ENCODE assay signal across 9 cellular contexts in genomic region chr1:20233394-20233793, GRCh38. TPM values are rescaled to one million over a fixed set of nuclear protein-coding genes. Genes with fewer than 3 reads are reported as not detected.
DNase-seq lines count a peak whose midpoint lies in the region; ATAC-seq and TF ChIP-seq lines count a peak whose summit lies in the region.
"Had no signal": no experiment of that assay in that cellular context is flagged by ENCODE, and none has a peak within 500 bp of the region (broad histone marks: within the 10 kb centered on the region; RNA-seq: fewer than 3 reads in every experiment).

No MANE protein-coding gene starts in this region.

- H3K36me3 ChIP-seq in heart left ventricle = no peaks in the 10 kb centered on the region

- H3K4me1 ChIP-seq in heart left ventricle = peaks cover 0 to 6% (median 0%) of the 10 kb centered on the region in 12 donors

- in situ Hi-C loops in ACHN (cut with HindIII; ENCODE audit: low pct_ligation_motif_present, low pct_unique_long_range_greater_than_20kb, low sequenced_read_pairs) (no loop called here), GM13977 (cut with MboI; ENCODE audit: low pct_unique_long_range_greater_than_20kb, low sequenced_read_pairs, unreplicated experiment) (no loop called here)

- H3K27ac ChIP-seq in heart left ventricle = no peak overlapping the region

- peaks cover 0 to 43% (median 12%) of the 10 kb centered on the region in 9 donors for H3K27me3 ChIP-seq in heart left ventricle

- no peaks in the 10 kb centered on the region for H3K9me3 ChIP-seq in heart left ventricle

- no peak overlapping the region for H3K4me3 ChIP-seq in heart left ventricle

- TF ChIP-seq POLR2A in heart left ventricle (IDR thresholded peaks at IDR 0.05) = no peak

- 34 to 41% (median 37%) methylated on average over 3 of the region's 3 CpGs for WGBS in heart left ventricle, 4 donors

- peak in 1 of 4 donors; percentile 62 for ATAC-seq in heart left ventricle

- intact Hi-C loops in heart left ventricle (cut with DNase I) = loop anchor here in 2 of 10 donors (5.0 to 10.0 kb wide), 3 partner anchors 131 to 259 kb away; no protein-coding TSS in a partner anchor
- intact Hi-C loops in posterior vena cava (cut with DNase I) = no loop called here

- peak; percentile 30 for DNase-seq in ACHN
- peak; percentile 48 for DNase-seq in GM13977 (ENCODE audit: low spot score)
- DNase-seq in RPMI8226 = peak; percentile 52
- DNase-seq in heart left ventricle = no peak
- DNase-seq in stimulated activated CD4-positive, alpha-beta T cell treated with anti-CD3 and anti-CD28 coated beads, Interleukin-4, amount 100 ng/mL, for 1 hour = no peak
- no peak for DNase-seq in activated CD4-positive, alpha-beta T cell treated with anti-CD3 and anti-CD28 coated beads for 4 hours
- no peak for DNase-seq in foreskin melanocyte
- DNase-seq in posterior vena cava (ENCODE audit: low spot score) = no peak

- TF ChIP-seq CTCF in GM13977 (IDR thresholded peaks at IDR 0.05; ENCODE audit: extremely low read depth, insufficient read depth, missing control alignments) (peak; percentile 45), heart left ventricle (IDR thresholded peaks at IDR 0.05) (peak in 9 of 12 donors; percentile 14 to 42 (median 32))

RNA-seq across cellular contexts. Expression of gene PLA2G2C, which starts 47.1 kb away (rescaled TPM):
- total RNA-seq in heart left ventricle = under 1 TPM in 1 of 9 donors, not detected in 8; 0.16 TPM
- polyA plus RNA-seq in heart left ventricle = not detected
- total RNA-seq in posterior vena cava = under 1 TPM; 0.14 to 0.24 TPM
- total RNA-seq: pulmonary artery endothelial cell had no signal

RNA-seq across cellular contexts. Expression of gene UBXN10, which starts 47.5 kb away (rescaled TPM):
- total RNA-seq in heart left ventricle (1 to 10 TPM in 6 of 9 donors, under 1 TPM in 3; 0.68 to 2.6 (median 1.2) TPM), posterior vena cava (under 1 TPM; 0.29 to 0.60 TPM)
- under 1 TPM; 0.14 to 0.53 TPM for polyA plus RNA-seq in heart left ventricle
- total RNA-seq: pulmonary artery endothelial cell had no signal

RNA-seq across cellular contexts. Expression of gene VWA5B1, which starts 57.3 kb away (rescaled TPM):
- total RNA-seq in heart left ventricle (under 1 TPM in 5 of 9 donors, not detected in 4; 0.11 to 0.88 (median 0.31) TPM), posterior vena cava (not detected)
- under 1 TPM; 0.04 to 0.11 TPM for polyA plus RNA-seq in heart left ventricle
- total RNA-seq: pulmonary artery endothelial cell had no signal

Comparison
In these comparisons a context has a peak if more than half of its experiments do, and no peak if none do; other contexts are left out.
1. DNase-seq: peak in ACHN (single experiment), GM13977 (single experiment) and RPMI8226 (single experiment); none in heart left ventricle (0 of 5), stimulated activated CD4-positive, alpha-beta T cell treated with anti-CD3 and anti-CD28 coated beads, Interleukin-4, amount 100 ng/mL, for 1 hour (single experiment), activated CD4-positive, alpha-beta T cell treated with anti-CD3 and anti-CD28 coated beads for 4 hours (0 of 2), foreskin melanocyte (single experiment) and posterior vena cava (single experiment).